Comparison of ENCODE assay signal across 13 cellular contexts in genomic region chr3:25781145-25781757, GRCh38. TPM values are rescaled to one million over a fixed set of nuclear protein-coding genes. Genes with fewer than 3 reads are reported as not detected.
A peak's percentile ranks its signal among the peaks of the same experiment; 100 is the strongest.
DNase-seq lines count a peak whose midpoint lies in the region; ATAC-seq and TF ChIP-seq lines count a peak whose summit lies in the region.
"Had no signal": no experiment of that assay in that cellular context is flagged by ENCODE, and none has a peak within 500 bp of the region (broad histone marks: within the 10 kb centered on the region; RNA-seq: fewer than 3 reads in every experiment).

No MANE protein-coding gene starts in this region.

- peak overlapping the region; percentile 7 for H3K9ac ChIP-seq in mucosa of stomach (ENCODE audit: low read length)

- peak overlapping the region; percentile 40 to 99 (median 92) for H3K4me3 Mint-ChIP-seq in CD8-positive, alpha-beta memory T cell
- peak overlapping the region; percentile 86 for H3K4me3 Mint-ChIP-seq in T-helper 17 cell

- no peak overlapping the region for H3K27ac ChIP-seq in CD8-positive, alpha-beta memory T cell (ENCODE audit: low read depth, low read length)
- no peak overlapping the region for H3K27ac ChIP-seq in prostate gland
- H3K27ac ChIP-seq: uterus had no signal

- no peaks in the 10 kb centered on the region for H3K9me3 ChIP-seq in CD8-positive, alpha-beta memory T cell (ENCODE audit: low read length)
- H3K9me3 ChIP-seq in T-helper 17 cell (ENCODE audit: control insufficient read depth, low read length, poor library complexity, severe bottlenecking): no peaks in the 10 kb centered on the region
- no peaks in the 10 kb centered on the region for H3K9me3 ChIP-seq in mucosa of stomach (ENCODE audit: control insufficient read depth, low read length)
- H3K9me3 ChIP-seq in prostate gland: no peaks in the 10 kb centered on the region
- H3K9me3 ChIP-seq: gastrocnemius medialis, uterus had no signal

- no peaks in the 10 kb centered on the region for H3K9me3 Mint-ChIP-seq in CD8-positive, alpha-beta memory T cell

- no peaks in the 10 kb centered on the region for H3K27me3 ChIP-seq in CD8-positive, alpha-beta memory T cell (ENCODE audit: insufficient read depth, low read length, poor library complexity, severe bottlenecking)
- H3K27me3 ChIP-seq in mucosa of stomach (ENCODE audit: control insufficient read depth, insufficient read depth, low read length) (no peaks in the 10 kb centered on the region), prostate gland (replicated peaks; ENCODE audit: insufficient read depth) (no peaks in the 10 kb centered on the region)
- H3K27me3 ChIP-seq: gastrocnemius medialis, uterus had no signal

- peak overlapping the region; percentile 70 for H3K4me3 ChIP-seq in CD8-positive, alpha-beta memory T cell (ENCODE audit: low read length)
- H3K4me3 ChIP-seq in mucosa of stomach (ENCODE audit: low read length): no peak overlapping the region
- H3K4me3 ChIP-seq in prostate gland: no peak overlapping the region

- H3K4me1 Mint-ChIP-seq in CD8-positive, alpha-beta memory T cell: peaks cover 42 to 66% (median 60%) of the 10 kb centered on the region in 3 donors
- peaks cover 24% of the 10 kb centered on the region for H3K4me1 Mint-ChIP-seq in T-helper 17 cell

- H3K36me3 Mint-ChIP-seq in CD8-positive, alpha-beta memory T cell: peaks cover 11 to 29% (median 12%) of the 10 kb centered on the region in 3 donors
- H3K36me3 Mint-ChIP-seq in T-helper 17 cell (ENCODE audit: low read depth): peaks cover 12% of the 10 kb centered on the region

- no peak for TF ChIP-seq POLR2A in prostate gland (IDR thresholded peaks at IDR 0.05)

- peak overlapping the region in 6 of 8 donors; percentile 83 to 98 (median 92) for H3K27ac Mint-ChIP-seq in CD8-positive, alpha-beta memory T cell
- H3K27ac Mint-ChIP-seq in T-helper 17 cell: peak overlapping the region; percentile 72

- H3K4me1 ChIP-seq in CD8-positive, alpha-beta memory T cell (ENCODE audit: insufficient read depth, low read length): peaks cover 31% of the 10 kb centered on the region
- H3K4me1 ChIP-seq in mucosa of stomach (ENCODE audit: control insufficient read depth, insufficient read depth, low read length): peaks cover 10% of the 10 kb centered on the region
- no peaks in the 10 kb centered on the region for H3K4me1 ChIP-seq in prostate gland (replicated peaks)
- H3K4me1 ChIP-seq: uterus had no signal

- POLR2A ChIA-PET in CD8-positive, alpha-beta memory T cell (lab: Charles Lee): no interaction called here

- no peak for TF ChIP-seq CTCF in prostate gland (IDR thresholded peaks at IDR 0.05)

- DNase-seq in CD8-positive, alpha-beta memory T cell: no peak
- DNase-seq in T-helper 17 cell (no peak), AG20443 (ENCODE audit: low spot score) (no peak), prostate gland (ENCODE audit: low spot score) (no peak)
- DNase-seq: aorta; gastrocnemius medialis; GDM1; stimulated activated CD4-positive, alpha-beta T cell treated with anti-CD3 and anti-CD28 coated beads, Interleukin-2, amount 100 ng/mL, for 48 hours; uterus had no signal

- peaks cover 21% of the 10 kb centered on the region for H3K36me3 ChIP-seq in CD8-positive, alpha-beta memory T cell (ENCODE audit: insufficient read depth, low read length)
- no peaks in the 10 kb centered on the region for H3K36me3 ChIP-seq in mucosa of stomach (ENCODE audit: control insufficient read depth, insufficient read depth, low read length)
- no peaks in the 10 kb centered on the region for H3K36me3 ChIP-seq in prostate gland
- H3K36me3 ChIP-seq: uterus had no signal

- 89% methylated on average over 11 of the region's 11 CpGs for WGBS in prostate gland

- ATAC-seq in GM21360 (IDR thresholded peaks at IDR 0.05; ENCODE audit: unreplicated experiment) (peak; percentile 0), T-helper 17 cell (no peak), GM19328 (IDR thresholded peaks at IDR 0.05; ENCODE audit: unreplicated experiment) (no peak), HG02884 (IDR thresholded peaks at IDR 0.05; ENCODE audit: unreplicated experiment) (no peak)
- ATAC-seq: gastrocnemius medialis had no signal

- no peaks in the 10 kb centered on the region for H3K27me3 Mint-ChIP-seq in CD8-positive, alpha-beta memory T cell
- H3K27me3 Mint-ChIP-seq in T-helper 17 cell: no peaks in the 10 kb centered on the region

- intact Hi-C loops in prostate gland (cut with DNase I): no loop called here

- CTCF ChIA-PET in CD8-positive, alpha-beta memory T cell (lab: Charles Lee): interaction anchor here (1.3 kb wide), 1 partner anchor 9 kb away, joined by 3 read pairs; the partner anchor contains the start of gene OXSM

RNA-seq across cellular contexts. Expression of gene NGLY1, which starts 2.0 kb away (rescaled TPM):
- total RNA-seq in CD8-positive, alpha-beta memory T cell: 10 to 100 TPM; 38.1 to 44.8 TPM
- polyA plus RNA-seq in CD8-positive, alpha-beta memory T cell: 48.9 TPM
- total RNA-seq in T-helper 17 cell (10 to 100 TPM; 65.8 to 67.1 TPM), prostate gland (10 to 100 TPM; 35.6 to 36.8 TPM)

RNA-seq across cellular contexts. Expression of gene OXSM, which starts 8.6 kb away (rescaled TPM):
- 10 to 100 TPM; 12.1 to 12.9 TPM for total RNA-seq in CD8-positive, alpha-beta memory T cell
- polyA plus RNA-seq in CD8-positive, alpha-beta memory T cell: 13.1 TPM
- total RNA-seq in T-helper 17 cell: 1 to 10 TPM; 7.0 to 7.6 TPM
- total RNA-seq in prostate gland: 1 to 10 TPM; 9.4 to 9.5 TPM
